Comparison of ENCODE assay signal across 8 cellular contexts in genomic region chr14:93430889-93431670, GRCh38. TPM values are rescaled to one million over a fixed set of nuclear protein-coding genes. Genes with fewer than 3 reads are reported as not detected.
DNase-seq lines count a peak whose midpoint lies in the region; ATAC-seq and TF ChIP-seq lines count a peak whose summit lies in the region.

Gene UNC79, plus strand, starts transcription at chr14:93430939. Its CDS starts 91 bp downstream, at chr14:93431030.

- H3K27me3 ChIP-seq in endocrine pancreas (ENCODE audit: control insufficient read depth, insufficient read depth, low read length): no peaks in the 10 kb centered on the region
- peaks cover 11% of the 10 kb centered on the region for H3K27me3 ChIP-seq in neuron (ENCODE audit: insufficient read depth, low read length)

- no peak for ATAC-seq in GM18520 (IDR thresholded peaks at IDR 0.05; ENCODE audit: unreplicated experiment)
- ATAC-seq in activated CD8-positive, alpha-beta memory T cell treated with anti-CD3 and anti-CD28 coated beads, Interleukin-2, amount 10 ng/mL, durations not matched to agents 7 days and 5 days: no peak
- no peak for ATAC-seq in GM18858 (IDR thresholded peaks at IDR 0.05; ENCODE audit: unreplicated experiment)

- H3K27me3 Mint-ChIP-seq in activated CD8-positive, alpha-beta memory T cell treated with anti-CD3 and anti-CD28 coated beads, Interleukin-2, amount 10 ng/mL, durations not matched to agents 7 days and 5 days: peaks cover 50% of the 10 kb centered on the region

- CTCF ChIA-PET in activated CD8-positive, alpha-beta memory T cell treated with anti-CD3 and anti-CD28 coated beads, Interleukin-2, amount 10 ng/mL, durations not matched to agents 7 days and 5 days (lab: Charles Lee): interaction anchor here (0.5 kb wide), 1 partner anchor 45 kb away, joined by 4 read pairs; no protein-coding TSS in a partner anchor

- H3K4me3 Mint-ChIP-seq in activated CD8-positive, alpha-beta memory T cell treated with anti-CD3 and anti-CD28 coated beads, Interleukin-2, amount 10 ng/mL, durations not matched to agents 7 days and 5 days: no peak within 1 kb of the TSS

- peaks cover 11% of the 10 kb centered on the region for H3K4me1 ChIP-seq in endocrine pancreas (ENCODE audit: control insufficient read depth, insufficient read depth, low read length)
- H3K4me1 ChIP-seq in neuron (ENCODE audit: insufficient read depth, low read length): peaks cover 7% of the 10 kb centered on the region

- H3K36me3 ChIP-seq in endocrine pancreas (ENCODE audit: control insufficient read depth, insufficient read depth, low read length): no peaks in the 10 kb centered on the region
- H3K36me3 ChIP-seq in neuron (ENCODE audit: insufficient read depth, low read length): no peaks in the 10 kb centered on the region

- H2AFZ ChIP-seq in neuron (ENCODE audit: low read depth, low read length): peak within 1 kb of the TSS; percentile 80

- in situ Hi-C loops in GM13976 (cut with MboI; ENCODE audit: low sequenced_read_pairs, unreplicated experiment): no loop called here

- H3K36me3 Mint-ChIP-seq in activated CD8-positive, alpha-beta memory T cell treated with anti-CD3 and anti-CD28 coated beads, Interleukin-2, amount 10 ng/mL, durations not matched to agents 7 days and 5 days: no peaks in the 10 kb centered on the region

- H3K4me3 ChIP-seq in endocrine pancreas (ENCODE audit: control insufficient read depth, insufficient read depth, low read length) (peak within 1 kb of the TSS; percentile 92), neuron (ENCODE audit: low read length) (peak within 1 kb of the TSS; percentile 61)

- H3K9ac ChIP-seq in endocrine pancreas (ENCODE audit: control insufficient read depth, insufficient read depth, low read length): peak within 1 kb of the TSS; percentile 82

- H3K9me3 ChIP-seq in endocrine pancreas (ENCODE audit: control insufficient read depth, low read length): no peaks in the 10 kb centered on the region
- no peaks in the 10 kb centered on the region for H3K9me3 ChIP-seq in neuron (ENCODE audit: low read length)

- peaks cover 6% of the 10 kb centered on the region for H3K9me3 Mint-ChIP-seq in activated CD8-positive, alpha-beta memory T cell treated with anti-CD3 and anti-CD28 coated beads, Interleukin-2, amount 10 ng/mL, durations not matched to agents 7 days and 5 days (ENCODE audit: low read depth)

- DNase-seq in GM13976 (ENCODE audit: low spot score) (peak; percentile 21), NCI-H446 treated with DMSO at 0.1 percent for 48 hours (lab: John Stamatoyannopoulos, UW) (peak; percentile 88), MV-4-11 (lab: John Stamatoyannopoulos, UW) (no peak)
- DNase-seq in activated CD8-positive, alpha-beta memory T cell treated with anti-CD3 and anti-CD28 coated beads, Interleukin-2, amount 10 ng/mL, durations not matched to agents 7 days and 5 days: no peak

- H3K27ac Mint-ChIP-seq in activated CD8-positive, alpha-beta memory T cell treated with anti-CD3 and anti-CD28 coated beads, Interleukin-2, amount 10 ng/mL, durations not matched to agents 7 days and 5 days: no peak within 1 kb of the TSS

- H3K4me1 Mint-ChIP-seq in activated CD8-positive, alpha-beta memory T cell treated with anti-CD3 and anti-CD28 coated beads, Interleukin-2, amount 10 ng/mL, durations not matched to agents 7 days and 5 days: no peaks in the 10 kb centered on the region

- no peak for TF ChIP-seq CTCF in GM13976 (IDR thresholded peaks at IDR 0.05; ENCODE audit: borderline replicate concordance, control extremely low read depth, extremely low read depth, insufficient read depth, missing control alignments)

RNA-seq across cellular contexts. Expression of gene UNC79, which starts in this region (rescaled TPM):
- under 1 TPM in 1 of 2 experiments, not detected in 1; 0.02 TPM for total RNA-seq in activated CD8-positive, alpha-beta memory T cell treated with anti-CD3 and anti-CD28 coated beads, Interleukin-2, amount 10 ng/mL, durations not matched to agents 7 days and 5 days

Comparison
In these comparisons a context has a peak if more than half of its experiments do, and no peak if none do; other contexts are left out.
1. DNase-seq: peak in GM13976 (single experiment) and NCI-H446 treated with DMSO at 0.1 percent for 48 hours (single experiment); none in MV-4-11 (single experiment) and activated CD8-positive, alpha-beta memory T cell treated with anti-CD3 and anti-CD28 coated beads, Interleukin-2, amount 10 ng/mL, durations not matched to agents 7 days and 5 days (single experiment).